ENCODE assay signal across 8 cellular contexts in genomic region chr3:125150525-125151436, GRCh38.
A peak's percentile ranks its signal among the peaks of the same experiment; 100 is the strongest.
DNase-seq lines count a peak whose midpoint lies in the region; ATAC-seq, FAIRE-seq and TF ChIP-seq lines count a peak whose summit lies in the region.

No MANE protein-coding gene starts in this region.

- H2BK120ac ChIP-seq in mesenchymal stem cell (ENCODE audit: low read depth, low read length): no peak overlapping the region

- H2BK5ac ChIP-seq in mesenchymal stem cell (ENCODE audit: low read depth, low read length, poor library complexity, severe bottlenecking): no peak overlapping the region

- no peak overlapping the region for H3K27ac Mint-ChIP-seq in Calu3 (ENCODE audit: unreplicated experiment)

- peak overlapping the region; percentile 50 for H3K9ac ChIP-seq in mesenchymal stem cell (ENCODE audit: low read length)

- H3K4me2 ChIP-seq in mesenchymal stem cell (ENCODE audit: low read length, poor library complexity, severe bottlenecking): no peak overlapping the region

- H3K4me3 Mint-ChIP-seq in Calu3 (ENCODE audit: low read depth, unreplicated experiment): no peak overlapping the region

- H3K36me3 Mint-ChIP-seq in Calu3 (ENCODE audit: insufficient read depth, unreplicated experiment): no peaks in the 10 kb centered on the region

- H3K79me1 ChIP-seq in mesenchymal stem cell (replicated peaks; ENCODE audit: low read length, poor library complexity, severe bottlenecking): no peaks in the 10 kb centered on the region

- H3K36me3 ChIP-seq in SJSA1 (no peaks in the 10 kb centered on the region), mesenchymal stem cell (ENCODE audit: control insufficient read depth in 1 of 2, insufficient read depth in 2 of 2, low read depth in 1 of 2, low read length in 2 of 2) (no peaks in the 10 kb centered on the region)

- WGBS in mesenchymal stem cell: 82% methylated on average over 14 of the region's 14 CpGs

- H2AFZ ChIP-seq in mesenchymal stem cell (ENCODE audit: low read depth, low read length): no peak overlapping the region

- peak overlapping the region; percentile 24 for H2AK5ac ChIP-seq in mesenchymal stem cell (ENCODE audit: low read length, severe bottlenecking)

- H3K4me1 ChIP-seq in SJSA1 (replicated peaks) (peaks cover 39% of the 10 kb centered on the region), mesenchymal stem cell (ENCODE audit: control insufficient read depth, insufficient read depth, low read depth, low read length) (peaks cover 23% of the 10 kb centered on the region)

- no peak overlapping the region for H3K18ac ChIP-seq in mesenchymal stem cell (ENCODE audit: low read depth in 1 of 2, low read length in 2 of 2)

- CTCF ChIA-PET in Calu3 (lab: Charles Lee): interaction anchor here (0.5 to 1.0 kb wide), 5 partner anchors 198 to 488 kb away, joined by 3 to 4 read pairs (median 4); no protein-coding TSS in a partner anchor

- DNase-seq in Calu3: peak; percentile 73
- peak in 1 of 2 experiments; percentile 21 for DNase-seq in SJSA1 (ENCODE audit: low read depth in 1 of 2, low spot score in 2 of 2)
- DNase-seq in amniotic epithelial cell (ENCODE audit: low read depth): peak; percentile 39
- DNase-seq in mesenchymal stem cell: no peak
- DNase-seq in urothelium cell line (ENCODE audit: low spot score): peak; percentile 44
- no peak for DNase-seq in Right ventricle myocardium inferior (ENCODE audit: missing footprints)

- no peak overlapping the region for H3K14ac ChIP-seq in mesenchymal stem cell (ENCODE audit: low read length in 2 of 2)

- no peaks in the 10 kb centered on the region for H3K4me1 Mint-ChIP-seq in Calu3 (ENCODE audit: low read depth, unreplicated experiment)

- H3K9me3 ChIP-seq in SJSA1 (replicated peaks) (no peaks in the 10 kb centered on the region), mesenchymal stem cell (ENCODE audit: control insufficient read depth, low read length) (no peaks in the 10 kb centered on the region)

- ATAC-seq in HG03432 (IDR thresholded peaks at IDR 0.05; ENCODE audit: unreplicated experiment): peak; percentile 43
- ATAC-seq in HG03442 (IDR thresholded peaks at IDR 0.05; ENCODE audit: unreplicated experiment): no peak
- no peak for ATAC-seq in Right ventricle myocardium inferior

- intact Hi-C loops in Calu3 (cut with micrococcal nuclease; ENCODE audit: unreplicated experiment): loop anchor here (10.0 kb wide), 1 partner anchor 284 kb away; no protein-coding TSS in a partner anchor
- intact Hi-C loops in Right ventricle myocardium inferior (cut with DNase I): no loop called here

- H2BK12ac ChIP-seq in mesenchymal stem cell (ENCODE audit: low read length in 2 of 2): no peak overlapping the region

- BruUV-seq in Calu3 (replicated peaks; lab: Mats Ljungman, UMichigan): no TSS peak

- peak; percentile 73 for TF ChIP-seq CTCF in Calu3 (IDR thresholded peaks at IDR 0.05; ENCODE audit: unreplicated experiment)

- H3K27me3 Mint-ChIP-seq in Calu3 (ENCODE audit: unreplicated experiment): no peaks in the 10 kb centered on the region

- H4K8ac ChIP-seq in mesenchymal stem cell (ENCODE audit: low read length): no peak overlapping the region

- H3K9me3 Mint-ChIP-seq in Calu3 (ENCODE audit: low read depth, unreplicated experiment): no peaks in the 10 kb centered on the region

- peak overlapping the region; percentile 73 for H3K27ac ChIP-seq in SJSA1
- no peak overlapping the region for H3K27ac ChIP-seq in mesenchymal stem cell (ENCODE audit: low read length, poor library complexity, severe bottlenecking)

- H2BK15ac ChIP-seq in mesenchymal stem cell (ENCODE audit: low read depth, poor library complexity, severe bottlenecking): no peak overlapping the region

- no peak for FAIRE-seq in urothelium cell line (lab: Jason Lieb, UNC)

- H3K4me3 ChIP-seq in SJSA1 (no peak overlapping the region), mesenchymal stem cell (ENCODE audit: insufficient read depth in 1 of 2, low read depth in 1 of 2, low read length in 2 of 2) (peak overlapping the region in 1 of 2 experiments; percentile 15)

- no peak overlapping the region for H3K23ac ChIP-seq in mesenchymal stem cell (ENCODE audit: low read length in 2 of 2)

- H3K27me3 ChIP-seq in SJSA1 (replicated peaks) (no peaks in the 10 kb centered on the region), mesenchymal stem cell (ENCODE audit: control insufficient read depth in 1 of 2, insufficient read depth in 1 of 2, low read length in 2 of 2) (no peaks in the 10 kb centered on the region)

- H4K91ac ChIP-seq in mesenchymal stem cell (ENCODE audit: low read length): no peak overlapping the region

- H3K4ac ChIP-seq in mesenchymal stem cell (ENCODE audit: low read depth in 1 of 2, low read length in 2 of 2): no peak overlapping the region

Comparison
In these comparisons a context has a peak if more than half of its experiments do, and no peak if none do; other contexts are left out.
1. DNase-seq: peak in Calu3 (single experiment), amniotic epithelial cell (single experiment) and urothelium cell line (single experiment); none in mesenchymal stem cell (single experiment) and Right ventricle myocardium inferior (single experiment).